1 cellular context compared by ENCODE assay signal in genomic region chr14:105501504-105502291, GRCh38.
TF ChIP-seq lines count a peak whose summit lies in the region.

No MANE protein-coding gene starts in this region.

TF ChIP-seq in K562, 482 proteins besides CTCF, POLR2A, EP300 and RAD21:
- TF ChIP-seq ZNF184 (CRISPR knock-in tag; IDR thresholded peaks at IDR 0.05) (no peak), ZNF121 (CRISPR knock-in tag; conservative IDR thresholded peaks at IDR 0.05) (peak; percentile 42; the same call in 1 of the 2 replicates)
TF ChIP-seq in K562: peak in this region for 1.
